ENCODE assay signal across 15 cellular contexts in the genomic region with DNA sequence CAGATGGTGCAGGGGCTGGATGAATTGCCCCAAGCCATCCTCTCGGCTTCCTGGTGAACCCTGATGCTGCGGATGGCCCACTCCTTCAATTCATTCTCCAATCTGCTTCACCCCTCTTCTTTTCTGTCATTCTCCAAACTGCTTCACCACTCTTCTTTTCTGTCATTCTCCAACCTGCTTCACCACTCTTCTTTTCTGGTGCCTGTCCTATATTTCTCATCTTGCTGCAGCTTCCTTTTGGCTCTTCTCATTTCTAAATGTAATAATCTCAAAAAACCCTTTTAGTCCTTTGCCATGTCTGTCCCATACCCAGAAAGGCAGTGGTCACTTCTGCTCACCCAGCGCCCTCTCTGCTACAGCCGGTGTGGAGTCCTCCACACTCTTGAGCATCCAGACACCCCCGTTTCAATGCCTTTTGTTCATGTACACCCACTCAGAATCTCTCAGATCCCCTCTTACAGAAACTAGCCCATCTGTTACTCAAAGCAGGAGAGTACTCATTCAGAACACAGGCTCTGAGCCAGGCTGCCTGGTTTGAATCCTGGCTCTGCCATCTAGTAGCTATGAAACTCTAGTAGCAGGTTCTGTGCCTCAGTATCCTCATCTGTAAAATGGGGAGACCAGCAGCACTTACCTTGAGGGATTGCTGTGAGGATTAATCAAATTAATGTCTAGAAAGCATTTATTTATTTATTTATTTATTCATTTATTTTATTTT. TPM values are rescaled to one million over a fixed set of nuclear protein-coding genes. Genes with fewer than 3 reads are reported as not detected.
"Had no signal": no experiment of that assay in that cellular context is flagged by ENCODE, and none has a peak within 500 bp of the region (broad histone marks: within the 10 kb centered on the region; RNA-seq: fewer than 3 reads in every experiment).

No MANE protein-coding gene starts in this region.

- H3K4me1 ChIP-seq: breast epithelium, gastrocnemius medialis had no signal

- FAIRE-seq: colon, keratinocyte had no signal

- H3K27me3 ChIP-seq: breast epithelium, gastrocnemius medialis, left lung had no signal

- ATAC-seq: gastrocnemius medialis; left lung; stimulated activated naive CD8-positive, alpha-beta T cell treated with anti-CD3 and anti-CD28 coated beads, Interleukin-15, Interleukin-2, amounts not matched to agents 100 U/mL and 50 U/mL, for 24 hours had no signal

- H3K27ac ChIP-seq: breast epithelium, gastrocnemius medialis, left lung, thoracic aorta had no signal

- DNase-seq: activated CD4-positive, alpha-beta T cell treated with anti-CD3 and anti-CD28 coated beads, Interleukin-2, amount 50 U/mL, for 4 hours; activated naive CD4-positive, alpha-beta T cell treated with Interleukin-2 at 50 U/mL for 16 hours; gastrocnemius medialis; left lung; mesendoderm; stimulated activated CD4-positive, alpha-beta T cell treated with anti-CD3 and anti-CD28 coated beads, Interleukin-2, amount 100 ng/mL, for 48 hours; stimulated activated naive CD8-positive, alpha-beta T cell treated with anti-CD3 and anti-CD28 coated beads, Interleukin-15, Interleukin-2, amounts not matched to agents 100 U/mL and 50 U/mL, for 24 hours had no signal

- H3K27ac Mint-ChIP-seq: activated T-helper 1 cell treated with anti-CD3 and anti-CD28 coated beads, Interleukin-12 subunit alpha, Interleukin-12 subunit beta, Interleukin-2, Interleukin-4 antibody, amounts not matched to agents 30 ng/mL and 10 ng/mL and 1 ng/mL, durations not matched to agents 14 hours and 24 hours and 36 hours; nephron had no signal

- H3K4me3 Mint-ChIP-seq: activated T-helper 1 cell treated with anti-CD3 and anti-CD28 coated beads, Interleukin-12 subunit alpha, Interleukin-12 subunit beta, Interleukin-2, Interleukin-4 antibody, amounts not matched to agents 30 ng/mL and 10 ng/mL and 1 ng/mL, durations not matched to agents 14 hours and 24 hours and 36 hours; nephron had no signal

- H3K4me3 ChIP-seq: breast epithelium, gastrocnemius medialis, left lung, thoracic aorta had no signal

- H3K9me3 ChIP-seq: breast epithelium, gastrocnemius medialis, left lung, thoracic aorta had no signal

- H3K9me3 Mint-ChIP-seq: activated T-helper 1 cell treated with anti-CD3 and anti-CD28 coated beads, Interleukin-12 subunit alpha, Interleukin-12 subunit beta, Interleukin-2, Interleukin-4 antibody, amounts not matched to agents 30 ng/mL and 10 ng/mL and 1 ng/mL, durations not matched to agents 14 hours and 24 hours and 36 hours; nephron had no signal

RNA-seq across cellular contexts. Expression of a gene that starts 14.9 kb away (rescaled TPM):
- total RNA-seq: activated T-helper 1 cell treated with anti-CD3 and anti-CD28 coated beads, Interleukin-12 subunit alpha, Interleukin-12 subunit beta, Interleukin-2, Interleukin-4 antibody, amounts not matched to agents 30 ng/mL and 10 ng/mL and 1 ng/mL, durations not matched to agents 14 hours and 24 hours and 36 hours; osteocyte; T-helper 2 cell treated with Interferon-gamma antibody and Interleukin-4, amounts not matched to agents 100 ng/mL and 5 ng/mL, for 36 hours; thoracic aorta had no signal
- polyA plus RNA-seq: keratinocyte had no signal
